ENCODE assay signal across 1 cellular context in genomic region chr2:10149684-10150083, GRCh38.
TF ChIP-seq lines count a peak whose summit lies in the region.

No MANE protein-coding gene starts in this region.

TF ChIP-seq in IMR-90, 13 proteins besides CTCF, POLR2A, EP300 and RAD21:
- no peak for TF ChIP-seq RFX5 (IDR thresholded peaks at IDR 0.05; ENCODE audit: low read depth, low read length)
- TF ChIP-seq FOS (IDR thresholded peaks at IDR 0.05; ENCODE audit: low read depth, low read length), result no peak
- TF ChIP-seq MXI1 (IDR thresholded peaks at IDR 0.05; ENCODE audit: borderline replicate concordance, low read depth, low read length), result no peak
- no peak for TF ChIP-seq RCOR1 (IDR thresholded peaks at IDR 0.05; ENCODE audit: insufficient replicate concordance, low read length)
- no peak for TF ChIP-seq NFE2L2 (IDR thresholded peaks at IDR 0.05; ENCODE audit: low read depth, low read length)
- TF ChIP-seq CEBPB (IDR thresholded peaks at IDR 0.05; ENCODE audit: low read depth, low read length), result no peak
- no peak for TF ChIP-seq ELK1 (IDR thresholded peaks at IDR 0.05; ENCODE audit: borderline replicate concordance, low read depth, low read length)
- no peak for TF ChIP-seq USF2 (IDR thresholded peaks at IDR 0.05; ENCODE audit: low read depth, low read length)
- TF ChIP-seq MAZ (IDR thresholded peaks at IDR 0.05; ENCODE audit: borderline replicate concordance, low read depth, low read length), result no peak
- no peak for TF ChIP-seq CHD1 (IDR thresholded peaks at IDR 0.05; ENCODE audit: low read depth, low read length)
- no peak for TF ChIP-seq BHLHE40 (IDR thresholded peaks at IDR 0.05; ENCODE audit: low read depth, low read length)
- TF ChIP-seq SMC3 (IDR thresholded peaks at IDR 0.05; ENCODE audit: low read depth, low read length), result no peak
- no peak for TF ChIP-seq MAFK (IDR thresholded peaks at IDR 0.05; ENCODE audit: low read depth, low read length)
TF ChIP-seq in IMR-90: peak in this region for 0.
